ENCODE assay signal across 8 cellular contexts in the genomic region with DNA sequence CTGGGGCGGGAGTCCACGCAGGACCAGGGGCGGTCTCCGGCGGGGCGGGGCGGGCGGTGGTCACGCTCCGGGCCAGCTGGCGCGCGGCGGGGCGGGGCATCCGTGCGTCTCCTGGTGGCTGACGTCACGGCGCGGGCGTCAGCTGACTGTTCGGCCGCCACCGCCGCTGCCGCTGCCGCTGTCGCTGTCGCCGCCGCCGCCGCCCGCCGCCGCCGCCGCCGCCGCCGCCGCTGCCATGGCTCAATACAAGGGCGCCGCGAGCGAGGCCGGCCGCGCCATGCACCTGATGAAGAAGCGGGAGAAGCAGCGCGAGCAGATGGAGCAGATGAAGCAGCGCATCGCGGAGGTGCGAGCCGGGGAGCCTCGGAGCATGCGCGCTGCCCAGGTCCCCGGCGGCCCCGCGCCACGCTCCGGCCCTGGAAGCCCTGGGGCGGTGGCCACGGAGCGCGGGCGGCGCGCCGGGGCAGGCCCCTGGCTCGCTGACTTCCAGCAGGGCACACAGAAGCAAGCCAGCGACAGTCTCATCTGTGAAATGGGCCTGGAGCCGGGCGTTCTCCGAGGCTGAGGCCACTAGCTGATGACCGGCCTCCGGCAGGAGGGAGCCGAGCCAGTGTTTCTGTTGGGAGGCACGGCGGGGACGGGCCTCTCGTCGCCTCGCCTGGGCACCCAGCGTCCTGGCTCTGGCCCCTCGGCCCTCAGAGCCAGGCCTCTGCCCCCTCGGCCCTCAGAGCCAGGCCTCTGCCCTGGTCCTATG. TPM values are rescaled to one million over a fixed set of nuclear protein-coding genes. Genes with fewer than 3 reads are reported as not detected.
DNase-seq lines count a peak whose midpoint lies in the region; ATAC-seq and TF ChIP-seq lines count a peak whose summit lies in the region.

A gene with protein sequence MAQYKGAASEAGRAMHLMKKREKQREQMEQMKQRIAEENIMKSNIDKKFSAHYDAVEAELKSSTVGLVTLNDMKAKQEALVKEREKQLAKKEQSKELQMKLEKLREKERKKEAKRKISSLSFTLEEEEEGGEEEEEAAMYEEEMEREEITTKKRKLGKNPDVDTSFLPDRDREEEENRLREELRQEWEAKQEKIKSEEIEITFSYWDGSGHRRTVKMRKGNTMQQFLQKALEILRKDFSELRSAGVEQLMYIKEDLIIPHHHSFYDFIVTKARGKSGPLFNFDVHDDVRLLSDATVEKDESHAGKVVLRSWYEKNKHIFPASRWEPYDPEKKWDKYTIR (plus strand): TSS at position 141 of the 754 bp plus-strand sequence. CDS start 95 bp downstream, at position 236.

- peaks cover 45% of the 10 kb centered on the region; the same call in 1 of the 2 replicates for H3K36me3 ChIP-seq in KOPT-K1 (ENCODE audit: insufficient read depth, low read length)
- H3K36me3 ChIP-seq in right atrium auricular region: peaks cover 33% of the 10 kb centered on the region
- H3K36me3 ChIP-seq in rectal smooth muscle tissue (ENCODE audit: control insufficient read depth, insufficient read depth, low read length): peaks cover 19% of the 10 kb centered on the region

- H3K27ac ChIP-seq in KOPT-K1 (ENCODE audit: low read depth, low read length, poor library complexity, severe bottlenecking) (peak within 1 kb of the TSS; percentile 60), right atrium auricular region (peak within 1 kb of the TSS; percentile 89 to 91), rectal smooth muscle tissue (ENCODE audit: low read depth, low read length) (peak within 1 kb of the TSS; percentile 59)

- ATAC-seq in GM21576 (IDR thresholded peaks at IDR 0.05; ENCODE audit: unreplicated experiment): peak; percentile 52

- no peaks in the 10 kb centered on the region for H3K27me3 ChIP-seq in right atrium auricular region
- H3K27me3 ChIP-seq in rectal smooth muscle tissue (ENCODE audit: control insufficient read depth, insufficient read depth, low read length): no peaks in the 10 kb centered on the region

- peak within 1 kb of the TSS; percentile 35 for H3K9ac ChIP-seq in rectal smooth muscle tissue (ENCODE audit: low read length)

- H3K4me3 ChIP-seq in right atrium auricular region (peak within 1 kb of the TSS; percentile 49 to 51), rectal smooth muscle tissue (ENCODE audit: low read length) (peak within 1 kb of the TSS; percentile 65)

- peaks cover 0 to 13% of the 10 kb centered on the region in 2 donors for H3K4me1 ChIP-seq in right atrium auricular region
- H3K4me1 ChIP-seq in rectal smooth muscle tissue (ENCODE audit: control insufficient read depth, insufficient read depth, low read length): peaks cover 9% of the 10 kb centered on the region

- TF ChIP-seq CTCF in right atrium auricular region (IDR thresholded peaks at IDR 0.05): no peak

- peak; percentile 18 for DNase-seq in DMS79 (lab: John Stamatoyannopoulos, UW)
- DNase-seq in anterior cingulate cortex (lab: John Stamatoyannopoulos, UW): peak in 51 of 58 donors; percentile 6 to 80 (median 54)
- DNase-seq in right atrium auricular region (ENCODE audit: low spot score): peak; percentile 78
- DNase-seq in putamen (ENCODE audit: low spot score): no peak

- H3K9me3 ChIP-seq in KOPT-K1 (ENCODE audit: insufficient read depth, low read length, poor library complexity, severe bottlenecking) (no peaks in the 10 kb centered on the region), right atrium auricular region (no peaks in the 10 kb centered on the region)

- intact Hi-C loops in T-helper 1 cell treated with Interleukin-12 subunit alpha and Interleukin-12 subunit beta and Interleukin-4 antibody, amounts not matched to agents 30 ng/mL and 1 ng/mL, for 36 hours (cut with micrococcal nuclease): loop anchor here (2.0 to 5.0 kb wide), 2 partner anchors 35 to 73 kb away; a partner anchor contains a TSS

RNA-seq across cellular contexts. Expression of the gene that starts here (rescaled TPM):
- 85.2 and 90.9 TPM in 2 replicates for total RNA-seq in T-helper 1 cell treated with Interleukin-12 subunit alpha and Interleukin-12 subunit beta and Interleukin-4 antibody, amounts not matched to agents 30 ng/mL and 1 ng/mL, for 36 hours
- total RNA-seq in right atrium auricular region: 10 to 100 TPM; 24.3 to 41.7 TPM
